ENCODE assay signal across 23 cellular contexts in the genomic region with DNA sequence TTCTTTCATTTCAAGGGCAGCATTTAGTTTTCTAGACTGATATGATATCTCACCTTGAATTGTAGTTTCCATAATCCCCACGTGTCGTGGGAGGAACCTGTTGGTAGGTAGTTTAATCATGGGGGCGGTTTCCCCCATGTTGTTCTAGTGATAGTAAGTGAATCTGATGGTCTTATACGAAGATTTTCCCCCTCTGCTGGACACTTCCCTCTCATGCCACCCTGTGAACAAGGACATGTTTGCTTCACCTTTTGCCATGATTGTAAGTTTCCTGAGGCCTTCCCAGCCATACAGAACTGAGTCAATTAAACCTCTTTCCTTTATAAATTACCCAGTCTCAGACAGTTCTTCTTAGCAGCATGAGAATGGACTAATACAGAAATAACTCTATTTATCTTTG.
DNase-seq lines count a peak whose midpoint lies in the region; ATAC-seq and TF ChIP-seq lines count a peak whose summit lies in the region.
"Had no signal": no experiment of that assay in that cellular context is flagged by ENCODE, and none has a peak within 500 bp of the region (broad histone marks: within the 10 kb centered on the region; RNA-seq: fewer than 3 reads in every experiment).

No MANE protein-coding gene starts in this region.

- POLR2A ChIA-PET in SK-N-SH (lab: Yijun Ruan, JAX): no interaction called here

- H3K4me3 Mint-ChIP-seq in glutamatergic neuron (ENCODE audit: unreplicated experiment) (no peak overlapping the region), type B pancreatic cell (no peak overlapping the region)
- H3K4me3 Mint-ChIP-seq: activated CD4-positive, alpha-beta memory T cell treated with anti-CD3 and anti-CD28 coated beads, Interleukin-2, amount 10 ng/mL, durations not matched to agents 7 days and 5 days; activated naive CD8-positive, alpha-beta T cell treated with anti-CD3 and anti-CD28 coated beads, Interleukin-2, amount 10 ng/mL, durations not matched to agents 7 days and 5 days had no signal

- no peaks in the 10 kb centered on the region for H3K79me2 ChIP-seq in SK-N-SH (ENCODE audit: insufficient read depth)

- H3K27me3 ChIP-seq in SK-N-SH (ENCODE audit: insufficient read depth): no peaks in the 10 kb centered on the region
- H3K27me3 ChIP-seq in RWPE2 (ENCODE audit: insufficient read depth, poor library complexity, severe bottlenecking): no peaks in the 10 kb centered on the region
- H3K27me3 ChIP-seq: uterus had no signal

- H3K27ac ChIP-seq in SK-N-SH (ENCODE audit: low read depth in 2 of 2, low read length in 1 of 2): no peak overlapping the region
- no peak overlapping the region for H3K27ac ChIP-seq in RWPE2 (ENCODE audit: poor library complexity, severe bottlenecking)
- H3K27ac ChIP-seq: uterus had no signal

- H2AFZ ChIP-seq in SK-N-SH (ENCODE audit: low read depth): no peak overlapping the region

- CTCF ChIA-PET in SK-N-SH (lab: Yijun Ruan, JAX): interaction anchor here (1.2 kb wide), 1 partner anchor 12 kb away, joined by 3 read pairs; no protein-coding TSS in a partner anchor

- H3K4me3 ChIP-seq in SK-N-SH (ENCODE audit: low read depth in 2 of 2, low read length in 1 of 2): no peak overlapping the region
- no peak overlapping the region for H3K4me3 ChIP-seq in RWPE2 (ENCODE audit: severe bottlenecking)
- H3K4me3 ChIP-seq: smooth muscle cell, uterus had no signal

- H4K20me1 ChIP-seq in SK-N-SH (ENCODE audit: insufficient read depth): no peaks in the 10 kb centered on the region

- no peaks in the 10 kb centered on the region for H3K4me1 Mint-ChIP-seq in glutamatergic neuron (ENCODE audit: low read depth, unreplicated experiment)
- no peaks in the 10 kb centered on the region for H3K4me1 Mint-ChIP-seq in type B pancreatic cell (ENCODE audit: unreplicated experiment)
- H3K4me1 Mint-ChIP-seq: activated CD4-positive, alpha-beta memory T cell treated with anti-CD3 and anti-CD28 coated beads, Interleukin-2, amount 10 ng/mL, durations not matched to agents 7 days and 5 days; activated naive CD8-positive, alpha-beta T cell treated with anti-CD3 and anti-CD28 coated beads, Interleukin-2, amount 10 ng/mL, durations not matched to agents 7 days and 5 days; naive B cell had no signal

- 56% methylated on average over 4 of the region's 4 CpGs for WGBS in SK-N-SH (ENCODE audit: low lambda C conversion rate)

- H3K27ac Mint-ChIP-seq in glutamatergic neuron (ENCODE audit: unreplicated experiment) (no peak overlapping the region), type B pancreatic cell (no peak overlapping the region)
- H3K27ac Mint-ChIP-seq: activated CD4-positive, alpha-beta memory T cell treated with anti-CD3 and anti-CD28 coated beads, Interleukin-2, amount 10 ng/mL, durations not matched to agents 7 days and 5 days; activated naive CD8-positive, alpha-beta T cell treated with anti-CD3 and anti-CD28 coated beads, Interleukin-2, amount 10 ng/mL, durations not matched to agents 7 days and 5 days; naive B cell had no signal

- H3K9me2 ChIP-seq in SK-N-SH: no peaks in the 10 kb centered on the region

- no peaks in the 10 kb centered on the region for H3K27me3 Mint-ChIP-seq in glutamatergic neuron (ENCODE audit: unreplicated experiment)
- H3K27me3 Mint-ChIP-seq in type B pancreatic cell: no peaks in the 10 kb centered on the region
- H3K27me3 Mint-ChIP-seq: activated CD4-positive, alpha-beta memory T cell treated with anti-CD3 and anti-CD28 coated beads, Interleukin-2, amount 10 ng/mL, durations not matched to agents 7 days and 5 days; activated naive CD8-positive, alpha-beta T cell treated with anti-CD3 and anti-CD28 coated beads, Interleukin-2, amount 10 ng/mL, durations not matched to agents 7 days and 5 days; naive B cell had no signal

- no peak for TF ChIP-seq EP300 in SK-N-SH (IDR thresholded peaks at IDR 0.05; ENCODE audit: borderline replicate concordance in 1 of 2, low read depth in 1 of 2, low read length in 1 of 2)

- ATAC-seq in SK-N-SH treated with all-trans-retinoic acid at 6 μM for 48 hours (no peak), RWPE2 (ENCODE audit: low read depth) (no peak)
- ATAC-seq in activated CD4-positive, CD25-positive, alpha-beta regulatory T cell treated with anti-CD3 and anti-CD28 coated beads, Interleukin-2, amount 50 U/mL, for 24 hours: no peak
- ATAC-seq: left colon had no signal

- H3F3A ChIP-seq in SK-N-SH (replicated peaks; ENCODE audit: insufficient read depth): no peaks in the 10 kb centered on the region

- TF ChIP-seq CTCF in SK-N-SH (IDR thresholded peaks at IDR 0.05) (peak; percentile 29), RWPE2 (IDR thresholded peaks at IDR 0.05; ENCODE audit: poor library complexity, severe bottlenecking) (peak; percentile 4), glutamatergic neuron (IDR thresholded peaks at IDR 0.05; ENCODE audit: partially characterized antibody, unreplicated experiment) (peak; percentile 23), type B pancreatic cell (conservative IDR thresholded peaks at IDR 0.05) (peak; percentile 37)

- H3K9ac ChIP-seq in SK-N-SH: no peak overlapping the region

- H3K36me3 Mint-ChIP-seq in glutamatergic neuron (ENCODE audit: unreplicated experiment): no peaks in the 10 kb centered on the region
- H3K36me3 Mint-ChIP-seq in type B pancreatic cell: no peaks in the 10 kb centered on the region
- H3K36me3 Mint-ChIP-seq: activated naive CD8-positive, alpha-beta T cell treated with anti-CD3 and anti-CD28 coated beads, Interleukin-2, amount 10 ng/mL, durations not matched to agents 7 days and 5 days; naive B cell had no signal

- H3K4me2 ChIP-seq in SK-N-SH: no peak overlapping the region
- H3K4me2 ChIP-seq: smooth muscle cell had no signal

- H3K4me1 ChIP-seq in SK-N-SH (ENCODE audit: control insufficient read depth in 1 of 2, insufficient read depth in 2 of 2, low read depth in 1 of 2, low read length in 1 of 2) (no peaks in the 10 kb centered on the region), RWPE2 (ENCODE audit: insufficient read depth, poor library complexity, severe bottlenecking) (no peaks in the 10 kb centered on the region)
- H3K4me1 ChIP-seq: uterus had no signal

- no peak for DNase-seq in SK-N-SH
- no peak for DNase-seq in RWPE2 (ENCODE audit: low spot score)
- DNase-seq in glutamatergic neuron: no peak
- no peak for DNase-seq in type B pancreatic cell (ENCODE audit: extremely low spot score, unreplicated experiment)
- DNase-seq in SIG-M5 (lab: John Stamatoyannopoulos, UW): no peak
- DNase-seq in NCI-H2107 (lab: John Stamatoyannopoulos, UW): no peak
- DNase-seq: activated CD4-positive, alpha-beta memory T cell treated with anti-CD3 and anti-CD28 coated beads, Interleukin-2, amount 10 ng/mL, durations not matched to agents 7 days and 5 days; activated effector memory CD4-positive, alpha-beta T cell treated with anti-CD3 and anti-CD28 coated beads, Interleukin-2, amount 50 U/mL, for 16 hours; activated naive CD8-positive, alpha-beta T cell treated with anti-CD3 and anti-CD28 coated beads, Interleukin-2, amount 10 ng/mL, durations not matched to agents 7 days and 5 days; cerebellar nuclear complex; EL; IMR-90; left colon; mesenchymal stem cell; naive B cell; NCI-H2081 treated with DMSO at 0.1 percent for 48 hours; nucleus accumbens; RPMI8226; T1000; uterus had no signal

- H3K36me3 ChIP-seq in SK-N-SH (replicated peaks in 1 of 2; ENCODE audit: control insufficient read depth in 1 of 2, insufficient read depth in 2 of 2, low read length in 1 of 2) (no peaks in the 10 kb centered on the region), RWPE2 (ENCODE audit: low read depth) (no peaks in the 10 kb centered on the region)
- H3K36me3 ChIP-seq: uterus had no signal

- H3K9me3 Mint-ChIP-seq in glutamatergic neuron (ENCODE audit: unreplicated experiment) (no peaks in the 10 kb centered on the region), type B pancreatic cell (no peaks in the 10 kb centered on the region)
- H3K9me3 Mint-ChIP-seq: activated CD4-positive, alpha-beta memory T cell treated with anti-CD3 and anti-CD28 coated beads, Interleukin-2, amount 10 ng/mL, durations not matched to agents 7 days and 5 days had no signal

- H3K9me3 ChIP-seq in SK-N-SH (no peaks in the 10 kb centered on the region), RWPE2 (ENCODE audit: severe bottlenecking) (no peaks in the 10 kb centered on the region)
- H3K9me3 ChIP-seq: uterus had no signal

- no peak for TF ChIP-seq RAD21 in SK-N-SH (IDR thresholded peaks at IDR 0.05; ENCODE audit: low read length)

TF ChIP-seq in SK-N-SH, 30 proteins besides CTCF, POLR2A, EP300 and RAD21 (continues in another document):
- TF ChIP-seq NFIC (IDR thresholded peaks at IDR 0.05; ENCODE audit: borderline replicate concordance) (no peak), CHD2 (IDR thresholded peaks at IDR 0.05; ENCODE audit: low read length, partially characterized antibody) (no peak)
- TF ChIP-seq, protein P1, sequence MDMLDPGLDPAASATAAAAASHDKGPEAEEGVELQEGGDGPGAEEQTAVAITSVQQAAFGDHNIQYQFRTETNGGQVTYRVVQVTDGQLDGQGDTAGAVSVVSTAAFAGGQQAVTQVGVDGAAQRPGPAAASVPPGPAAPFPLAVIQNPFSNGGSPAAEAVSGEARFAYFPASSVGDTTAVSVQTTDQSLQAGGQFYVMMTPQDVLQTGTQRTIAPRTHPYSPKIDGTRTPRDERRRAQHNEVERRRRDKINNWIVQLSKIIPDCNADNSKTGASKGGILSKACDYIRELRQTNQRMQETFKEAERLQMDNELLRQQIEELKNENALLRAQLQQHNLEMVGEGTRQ (IDR thresholded peaks at IDR 0.05; ENCODE audit: borderline replicate concordance, low read depth, low read length): no peak

TF ChIP-seq in SK-N-SH treated with all-trans-retinoic acid at 6 μM for 48 hours, 23 proteins besides CTCF, POLR2A, EP300 and RAD21 (continues in another document):
- TF ChIP-seq, protein P2, sequence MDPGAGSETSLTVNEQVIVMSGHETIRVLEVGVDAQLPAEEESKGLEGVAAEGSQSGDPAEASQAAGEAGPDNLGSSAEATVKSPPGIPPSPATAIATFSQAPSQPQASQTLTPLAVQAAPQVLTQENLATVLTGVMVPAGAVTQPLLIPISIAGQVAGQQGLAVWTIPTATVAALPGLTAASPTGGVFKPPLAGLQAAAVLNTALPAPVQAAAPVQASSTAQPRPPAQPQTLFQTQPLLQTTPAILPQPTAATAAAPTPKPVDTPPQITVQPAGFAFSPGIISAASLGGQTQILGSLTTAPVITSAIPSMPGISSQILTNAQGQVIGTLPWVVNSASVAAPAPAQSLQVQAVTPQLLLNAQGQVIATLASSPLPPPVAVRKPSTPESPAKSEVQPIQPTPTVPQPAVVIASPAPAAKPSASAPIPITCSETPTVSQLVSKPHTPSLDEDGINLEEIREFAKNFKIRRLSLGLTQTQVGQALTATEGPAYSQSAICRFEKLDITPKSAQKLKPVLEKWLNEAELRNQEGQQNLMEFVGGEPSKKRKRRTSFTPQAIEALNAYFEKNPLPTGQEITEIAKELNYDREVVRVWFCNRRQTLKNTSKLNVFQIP (CRISPR knock-in tag; IDR thresholded peaks at IDR 0.05; ENCODE audit: borderline replicate concordance, low read depth): no peak
- TF ChIP-seq ZC3H10 (CRISPR knock-in tag; IDR thresholded peaks at IDR 0.05) (no peak), BACH2 (CRISPR knock-in tag; IDR thresholded peaks at IDR 0.05; ENCODE audit: borderline replicate concordance) (no peak), TOX (CRISPR knock-in tag; IDR thresholded peaks at IDR 0.05; ENCODE audit: borderline replicate concordance) (no peak), ISL1 (CRISPR knock-in tag; IDR thresholded peaks at IDR 0.05) (no peak), RARB (CRISPR knock-in tag; IDR thresholded peaks at IDR 0.05) (no peak), ZFP30 (CRISPR knock-in tag; IDR thresholded peaks at IDR 0.05) (no peak)
